8 cellular contexts compared by ENCODE assay signal in genomic region chr11:47566166-47566546, GRCh38. TPM values are rescaled to one million over a fixed set of nuclear protein-coding genes. Genes with fewer than 3 reads are reported as not detected.
A peak's percentile ranks its signal among the peaks of the same experiment; 100 is the strongest.
DNase-seq lines count a peak whose midpoint lies in the region; ATAC-seq and TF ChIP-seq lines count a peak whose summit lies in the region.

No MANE protein-coding gene starts in this region.

- no peaks in the 10 kb centered on the region for H3K27me3 Mint-ChIP-seq in activated CD8-positive, alpha-beta memory T cell treated with anti-CD3 and anti-CD28 coated beads, Interleukin-2, amount 10 ng/mL, durations not matched to agents 7 days and 5 days

- H3K36me3 Mint-ChIP-seq in activated CD8-positive, alpha-beta memory T cell treated with anti-CD3 and anti-CD28 coated beads, Interleukin-2, amount 10 ng/mL, durations not matched to agents 7 days and 5 days, result peaks cover 10% of the 10 kb centered on the region

- peak overlapping the region; percentile 21 to 85 (median 74) for H3K27ac ChIP-seq in gastroesophageal sphincter

- no peak for TF ChIP-seq POLR2A in gastroesophageal sphincter (IDR thresholded peaks at IDR 0.05)

- no peaks in the 10 kb centered on the region for H3K27me3 ChIP-seq in gastroesophageal sphincter

- no peak for TF ChIP-seq EP300 in gastroesophageal sphincter (IDR thresholded peaks at IDR 0.05)

- no peak for ATAC-seq in activated CD8-positive, alpha-beta memory T cell treated with anti-CD3 and anti-CD28 coated beads, Interleukin-2, amount 10 ng/mL, durations not matched to agents 7 days and 5 days
- peak; percentile 3 for ATAC-seq in gastroesophageal sphincter
- no peak for ATAC-seq in GM19463 (IDR thresholded peaks at IDR 0.05; ENCODE audit: unreplicated experiment)

- H3K4me3 ChIP-seq in gastroesophageal sphincter (peak overlapping the region; percentile 77 to 91), skeletal muscle cell (ENCODE audit: low read depth, low read length) (peak overlapping the region; percentile 76)

- H3K27ac Mint-ChIP-seq in activated CD8-positive, alpha-beta memory T cell treated with anti-CD3 and anti-CD28 coated beads, Interleukin-2, amount 10 ng/mL, durations not matched to agents 7 days and 5 days, result peak overlapping the region; percentile 73

- H3K36me3 ChIP-seq in gastroesophageal sphincter, result peaks cover 0 to 31% of the 10 kb centered on the region in 2 donors

- CTCF ChIA-PET in activated CD8-positive, alpha-beta memory T cell treated with anti-CD3 and anti-CD28 coated beads, Interleukin-2, amount 10 ng/mL, durations not matched to agents 7 days and 5 days (lab: Charles Lee), result interaction anchor here (0.8 to 4.0 kb wide), 6 partner anchors 11 to 368 kb away, joined by 3 to 48 read pairs (median 4); partner anchors contain the start of gene CELF1

- no peaks in the 10 kb centered on the region for H3K9me3 ChIP-seq in gastroesophageal sphincter

- no peak for TF ChIP-seq CTCF in gastroesophageal sphincter (IDR thresholded peaks at IDR 0.05)

- H3K4me1 ChIP-seq in gastroesophageal sphincter, result peaks cover 0 to 30% (median 6%) of the 10 kb centered on the region in 3 donors

- DNase-seq in activated CD8-positive, alpha-beta memory T cell treated with anti-CD3 and anti-CD28 coated beads, Interleukin-2, amount 10 ng/mL, durations not matched to agents 7 days and 5 days, result no peak
- DNase-seq in activated CD8-positive, alpha-beta memory T cell treated with anti-CD3 and anti-CD28 coated beads for 24 hours, result no peak
- DNase-seq in SW480 (ENCODE audit: low spot score), result peak; percentile 29
- DNase-seq in skeletal muscle cell (ENCODE audit: low read depth), result no peak
- DNase-seq in NAMALWA (ENCODE audit: low spot score), result no peak
- DNase-seq in cerebellar cortex (ENCODE audit: low spot score), result no peak

- WGBS in gastroesophageal sphincter (ENCODE audit: low coverage in 1 of 2), 2 donors, result 58 to 63% methylated on average over 7 to 11 of the region's 16 CpGs

- H3K4me3 Mint-ChIP-seq in activated CD8-positive, alpha-beta memory T cell treated with anti-CD3 and anti-CD28 coated beads, Interleukin-2, amount 10 ng/mL, durations not matched to agents 7 days and 5 days, result peak overlapping the region; percentile 80

- H3K9me3 Mint-ChIP-seq in activated CD8-positive, alpha-beta memory T cell treated with anti-CD3 and anti-CD28 coated beads, Interleukin-2, amount 10 ng/mL, durations not matched to agents 7 days and 5 days (ENCODE audit: low read depth), result no peaks in the 10 kb centered on the region

- peaks cover 29% of the 10 kb centered on the region for H3K4me1 Mint-ChIP-seq in activated CD8-positive, alpha-beta memory T cell treated with anti-CD3 and anti-CD28 coated beads, Interleukin-2, amount 10 ng/mL, durations not matched to agents 7 days and 5 days

RNA-seq across cellular contexts. Expression of gene PTPMT1, which starts 0.8 kb away (rescaled TPM):
- 10 to 100 TPM; 48.4 to 50.2 TPM for total RNA-seq in activated CD8-positive, alpha-beta memory T cell treated with anti-CD3 and anti-CD28 coated beads, Interleukin-2, amount 10 ng/mL, durations not matched to agents 7 days and 5 days
- 10 to 100 TPM; 70.0 to 95.7 (median 83.6) TPM for total RNA-seq in gastroesophageal sphincter

RNA-seq across cellular contexts. Expression of gene KBTBD4, which starts 12.6 kb away (rescaled TPM):
- total RNA-seq in activated CD8-positive, alpha-beta memory T cell treated with anti-CD3 and anti-CD28 coated beads, Interleukin-2, amount 10 ng/mL, durations not matched to agents 7 days and 5 days, result 10 to 100 TPM; 17.7 to 19.0 TPM
- 10 to 100 TPM; 23.3 to 36.1 (median 27.0) TPM for total RNA-seq in gastroesophageal sphincter

RNA-seq across cellular contexts. Expression of gene NDUFS3, which starts 12.7 kb away (rescaled TPM):
- total RNA-seq in activated CD8-positive, alpha-beta memory T cell treated with anti-CD3 and anti-CD28 coated beads, Interleukin-2, amount 10 ng/mL, durations not matched to agents 7 days and 5 days, result 100 to 1,000 TPM; 110 to 127 TPM
- 10 to 100 TPM; 38.7 to 75.6 (median 53.2) TPM for total RNA-seq in gastroesophageal sphincter

RNA-seq across cellular contexts. Expression of gene CELF1, which starts 13.2 kb away (rescaled TPM):
- 100 to 1,000 TPM; 108 to 118 TPM for total RNA-seq in activated CD8-positive, alpha-beta memory T cell treated with anti-CD3 and anti-CD28 coated beads, Interleukin-2, amount 10 ng/mL, durations not matched to agents 7 days and 5 days
- total RNA-seq in gastroesophageal sphincter, result 100 to 1,000 TPM in 3 of 4 donors, 10 to 100 TPM in 1; 82.2 to 146 (median 106) TPM

RNA-seq across cellular contexts. Expression of gene FAM180B, which starts 20.3 kb away (rescaled TPM):
- total RNA-seq in activated CD8-positive, alpha-beta memory T cell treated with anti-CD3 and anti-CD28 coated beads, Interleukin-2, amount 10 ng/mL, durations not matched to agents 7 days and 5 days, result under 1 TPM in 1 of 2 experiments, not detected in 1; 0.21 TPM
- 1 to 10 TPM in 1 of 4 donors, under 1 TPM in 3; 0.37 to 1.1 (median 0.68) TPM for total RNA-seq in gastroesophageal sphincter
